ENCODE assay signal across 23 cellular contexts in genomic region chr17:76893623-76894358, GRCh38. TPM values are rescaled to one million over a fixed set of nuclear protein-coding genes. Genes with fewer than 3 reads are reported as not detected.
A peak's percentile ranks its signal among the peaks of the same experiment; 100 is the strongest.
DNase-seq lines count a peak whose midpoint lies in the region; TF ChIP-seq lines count a peak whose summit lies in the region.
"Had no signal": no experiment of that assay in that cellular context is flagged by ENCODE, and none has a peak within 500 bp of the region (broad histone marks: within the 10 kb centered on the region; RNA-seq: fewer than 3 reads in every experiment).

No MANE protein-coding gene starts in this region.

- H3K36me3 Mint-ChIP-seq in osteocyte (ENCODE audit: unreplicated experiment), result no peaks in the 10 kb centered on the region
- H3K36me3 Mint-ChIP-seq: stimulated activated memory B cell treated with anti-CD40 and anti-IgM and Interleukin-4, amounts not matched to agents 10 μg/mL and 1 μg/mL and 100 μg/mL, for 72 hours; T-cell had no signal

- TF ChIP-seq CTCF in choroid plexus epithelial cell (conservative IDR thresholded peaks at IDR 0.05; ENCODE audit: low read depth, low read length) (no peak), osteocyte (IDR thresholded peaks at IDR 0.05) (no peak)

- peaks cover 11% of the 10 kb centered on the region for H3K27me3 Mint-ChIP-seq in osteocyte (ENCODE audit: unreplicated experiment)
- H3K27me3 Mint-ChIP-seq: activated T-cell treated with anti-CD3 and anti-CD28 coated beads, Interleukin-2, amount 50 U/mL, for 24 hours; T-cell had no signal

- H3K9me3 Mint-ChIP-seq in osteocyte (ENCODE audit: unreplicated experiment), result no peaks in the 10 kb centered on the region
- H3K9me3 Mint-ChIP-seq: activated T-cell treated with anti-CD3 and anti-CD28 coated beads, Interleukin-2, amount 50 U/mL, for 24 hours; T-cell had no signal

- peak; percentile 61 for DNase-seq in DMS 273 (lab: John Stamatoyannopoulos, UW; ENCODE audit: unreplicated experiment)
- DNase-seq in DMS 273 treated with DMSO at 0.1 percent for 48 hours (lab: John Stamatoyannopoulos, UW), result no peak
- DNase-seq in NCI-H345 treated with DMSO at 0.1 percent for 48 hours (lab: John Stamatoyannopoulos, UW; ENCODE audit: unreplicated experiment), result peak; percentile 23
- peak; percentile 21 for DNase-seq in choroid plexus epithelial cell (ENCODE audit: low read depth)
- peak in 26 of 49 donors; percentile 8 to 64 (median 34) for DNase-seq in substantia nigra (lab: John Stamatoyannopoulos, UW)
- no peak for DNase-seq in NOMO-1 (lab: John Stamatoyannopoulos, UW; ENCODE audit: unreplicated experiment in 2 of 2)
- no peak for DNase-seq in ureter (ENCODE audit: low spot score)
- DNase-seq in osteocyte (ENCODE audit: extremely low spot score, unreplicated experiment), result no peak
- DNase-seq: activated CD4-positive, alpha-beta T cell treated with anti-CD3 and anti-CD28 coated beads for 1 hour; activated naive CD4-positive, alpha-beta T cell treated with Interleukin-2 at 50 U/mL for 16 hours; activated T-cell treated with anti-CD3 and anti-CD28 coated beads, Interleukin-2, amount 50 U/mL, for 24 hours; effector CD8-positive, alpha-beta T cell; foreskin melanocyte; GM23248; NCI-H82; PC-9; SHP77 treated with DMSO at 0.1 percent for 48 hours; small intestine; stimulated activated CD4-positive, alpha-beta T cell treated with anti-CD3 and anti-CD28 coated beads, Interleukin-2, amount 100 ng/mL, for 24 hours; T-cell had no signal

- H3K4me1 Mint-ChIP-seq in osteocyte (ENCODE audit: unreplicated experiment), result no peaks in the 10 kb centered on the region
- H3K4me1 Mint-ChIP-seq: stimulated activated memory B cell treated with anti-CD40 and anti-IgM and Interleukin-4, amounts not matched to agents 10 μg/mL and 1 μg/mL and 100 μg/mL, for 72 hours; T-cell had no signal

- H3K4me3 ChIP-seq in choroid plexus epithelial cell (ENCODE audit: low read depth, low read length), result no peak overlapping the region
- H3K4me3 ChIP-seq: GM23248, PC-9, thoracic aorta had no signal

- no peak overlapping the region for H3K27ac ChIP-seq in substantia nigra (ENCODE audit: low read depth, low read length, poor library complexity, severe bottlenecking)
- H3K27ac ChIP-seq: 22Rv1, GM23248, PC-9, thoracic aorta had no signal

- H3K4me3 Mint-ChIP-seq in osteocyte (ENCODE audit: unreplicated experiment), result no peak overlapping the region
- H3K4me3 Mint-ChIP-seq: activated T-cell treated with anti-CD3 and anti-CD28 coated beads, Interleukin-2, amount 50 U/mL, for 24 hours; stimulated activated memory B cell treated with anti-CD40 and anti-IgM and Interleukin-4, amounts not matched to agents 10 μg/mL and 1 μg/mL and 100 μg/mL, for 72 hours; T-cell had no signal

- no peak overlapping the region for H3K27ac Mint-ChIP-seq in osteocyte (ENCODE audit: unreplicated experiment)
- H3K27ac Mint-ChIP-seq: activated T-cell treated with anti-CD3 and anti-CD28 coated beads, Interleukin-2, amount 50 U/mL, for 24 hours; stimulated activated memory B cell treated with anti-CD40 and anti-IgM and Interleukin-4, amounts not matched to agents 10 μg/mL and 1 μg/mL and 100 μg/mL, for 72 hours; T-cell had no signal

RNA-seq across cellular contexts. Expression of gene MGAT5B, which starts 25.6 kb away (rescaled TPM):
- total RNA-seq in ureter, result 1.7 TPM
- 0.40 and 0.55 TPM in 2 replicates for total RNA-seq in osteocyte

Comparison
In these comparisons a context has a peak if more than half of its experiments do, and no peak if none do; other contexts are left out.
1. DNase-seq: peak in DMS 273 (single experiment), NCI-H345 treated with DMSO at 0.1 percent for 48 hours (single experiment), choroid plexus epithelial cell (single experiment) and substantia nigra (26 of 49); none in DMS 273 treated with DMSO at 0.1 percent for 48 hours (single experiment), NOMO-1 (0 of 2), ureter (single experiment) and osteocyte (single experiment).